Comparison of ENCODE assay signal across 2 cellular contexts in the genomic region with DNA sequence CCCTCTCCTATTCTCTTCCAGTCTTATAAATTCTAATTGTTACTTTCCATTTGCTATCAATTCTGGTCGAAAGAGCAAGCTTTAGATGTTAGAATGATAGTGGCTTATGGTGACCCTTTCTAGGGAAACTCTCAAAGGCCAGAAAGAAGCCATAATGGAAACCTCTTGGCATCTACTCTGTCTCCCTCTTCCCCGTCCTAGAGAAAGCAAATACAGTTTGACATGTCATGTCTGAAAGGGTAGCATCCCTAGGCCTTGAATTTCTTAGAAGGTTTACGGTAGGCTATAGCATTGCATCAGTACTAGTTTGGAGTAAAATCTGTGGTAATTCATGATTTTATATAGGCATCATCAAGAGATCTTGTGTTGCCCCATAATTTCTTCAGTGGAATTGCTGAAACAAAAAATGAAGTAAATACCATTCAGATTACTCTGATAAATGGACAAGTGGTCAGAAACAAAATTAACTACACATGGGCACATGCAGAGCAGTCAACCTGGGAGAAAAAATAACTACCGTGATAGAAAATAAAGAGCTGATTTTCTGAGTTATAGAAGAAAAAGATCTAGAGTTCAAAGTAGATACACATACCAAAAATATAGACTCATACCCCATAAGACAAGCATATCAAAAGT.
TF ChIP-seq lines count a peak whose summit lies in the region.

No MANE protein-coding gene starts in this region.

TF ChIP-seq in HEK293, 187 proteins besides CTCF, POLR2A, EP300 and RAD21 (continued from another document):
- TF ChIP-seq PRDM1 (tag by site-specific recombination; IDR thresholded peaks at IDR 0.05), result peak; percentile 61; the same call in 1 of the 2 replicates
TF ChIP-seq in HEK293: peak in this region for 2.

TF ChIP-seq in HEK293T, 16 proteins besides CTCF, POLR2A, EP300 and RAD21 (continued from another document):
- TF ChIP-seq HDGF (IDR thresholded peaks at IDR 0.05; ENCODE audit: borderline replicate concordance) (no peak), LEF1 (IDR thresholded peaks at IDR 0.05; ENCODE audit: borderline replicate concordance) (no peak), CTBP1 (IDR thresholded peaks at IDR 0.05; ENCODE audit: borderline replicate concordance) (no peak), SP1 (IDR thresholded peaks at IDR 0.05) (no peak), ELF4 (IDR thresholded peaks at IDR 0.05) (no peak), FOXK2 (IDR thresholded peaks at IDR 0.05) (no peak), ZNF384 (IDR thresholded peaks at IDR 0.05) (no peak), BHLHE40 (IDR thresholded peaks at IDR 0.05; ENCODE audit: borderline replicate concordance) (no peak), ARNT (IDR thresholded peaks at IDR 0.05) (no peak), NFRKB (IDR thresholded peaks at IDR 0.05) (no peak)
